ENCODE assay signal across 14 cellular contexts in the genomic region with DNA sequence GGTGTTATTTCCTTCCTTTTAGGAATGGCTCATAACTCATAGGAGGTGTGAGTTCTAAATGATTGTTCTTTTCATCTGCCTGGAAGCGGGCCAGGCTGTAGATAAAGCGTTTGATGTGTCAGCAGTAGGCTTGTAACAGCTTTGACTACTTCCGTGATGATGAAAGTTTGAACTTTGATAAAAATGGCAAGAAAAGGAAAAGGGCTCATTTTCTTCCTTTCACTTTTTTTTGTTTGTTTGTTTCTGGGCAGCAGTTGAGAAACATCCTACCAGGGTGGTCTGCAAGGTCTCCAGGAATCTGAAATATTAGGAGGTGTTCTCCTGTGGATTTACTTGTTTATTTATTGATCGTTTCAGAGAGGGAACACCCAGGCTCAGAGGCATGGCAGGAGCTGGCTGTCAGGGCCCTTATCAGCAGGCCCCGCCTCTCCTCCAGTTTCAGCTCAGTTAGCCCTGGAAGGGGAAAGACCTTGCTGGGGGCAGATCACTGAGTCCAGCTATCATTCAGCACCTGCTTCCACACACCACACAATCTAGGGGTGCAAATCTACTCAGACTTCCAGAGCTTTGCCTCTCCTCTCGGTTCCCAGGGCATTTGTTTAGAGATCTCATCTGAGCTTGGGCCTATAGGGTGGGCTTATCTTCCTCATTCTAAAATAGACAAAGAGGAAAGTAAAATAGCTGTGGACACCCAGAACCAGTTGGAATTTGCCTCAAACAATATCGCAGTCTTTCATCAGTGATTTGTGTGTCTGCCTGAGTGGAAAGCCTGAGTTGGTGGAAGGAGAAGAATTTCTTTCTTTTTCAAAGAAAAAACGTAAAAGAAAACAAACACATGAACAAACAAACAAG.
A peak's percentile ranks its signal among the peaks of the same experiment; 100 is the strongest.
DNase-seq lines count a peak whose midpoint lies in the region; ATAC-seq and TF ChIP-seq lines count a peak whose summit lies in the region.
"Had no signal": no experiment of that assay in that cellular context is flagged by ENCODE, and none has a peak within 500 bp of the region (broad histone marks: within the 10 kb centered on the region; RNA-seq: fewer than 3 reads in every experiment).

No MANE protein-coding gene starts in this region.

- peaks cover 23% of the 10 kb centered on the region for H3K4me1 Mint-ChIP-seq in Calu3 (ENCODE audit: low read depth, unreplicated experiment)

- no peak for TF ChIP-seq CTCF in Calu3 (IDR thresholded peaks at IDR 0.05; ENCODE audit: unreplicated experiment)

- intact Hi-C loops in Calu3 (cut with micrococcal nuclease; ENCODE audit: unreplicated experiment) = loop anchor here (1.0 to 5.0 kb wide), 3 partner anchors 36 to 54 kb away; no protein-coding TSS in a partner anchor

- DNase-seq in Calu3 = peak; percentile 81
- peak; percentile 99 for DNase-seq in NCI-H226
- no peak for DNase-seq in mesenteric fat pad (ENCODE audit: low spot score)
- DNase-seq in middle frontal gyrus (ENCODE audit: extremely low spot score, low spot score) = no peak
- DNase-seq: COR-L47; effector CD4-positive, alpha-beta T cell; midbrain; MV-4-11; SIG-M5; stimulated activated CD4-positive, alpha-beta T cell treated with anti-CD3 and anti-CD28 coated beads, Interleukin-4, amount 100 ng/mL, for 1 hour had no signal

- BruUV-seq in Calu3 (replicated peaks; lab: Mats Ljungman, UMichigan) = no TSS peak

- no peak for ATAC-seq in GM18511 (IDR thresholded peaks at IDR 0.05; ENCODE audit: unreplicated experiment)
- ATAC-seq in GM19324 (IDR thresholded peaks at IDR 0.05; ENCODE audit: low FRiP score, unreplicated experiment) = no peak

- peaks cover 6% of the 10 kb centered on the region for H3K36me3 Mint-ChIP-seq in Calu3 (ENCODE audit: insufficient read depth, unreplicated experiment)

- H3K9me3 ChIP-seq in duodenal mucosa (ENCODE audit: control insufficient read depth in 1 of 2, low read length in 2 of 2) = no peaks in the 10 kb centered on the region
- no peaks in the 10 kb centered on the region for H3K9me3 ChIP-seq in mesodermal cell (ENCODE audit: control insufficient read depth, low read length)

- no peak overlapping the region for H3K9ac ChIP-seq in duodenal mucosa (ENCODE audit: low read depth in 1 of 2, low read length in 2 of 2)

- H3K9me3 Mint-ChIP-seq in Calu3 (ENCODE audit: low read depth, unreplicated experiment) = peaks cover 5% of the 10 kb centered on the region

- H3K27me3 ChIP-seq in duodenal mucosa (ENCODE audit: control insufficient read depth in 1 of 2, insufficient read depth in 2 of 2, low read length in 2 of 2) = no peaks in the 10 kb centered on the region

- CTCF ChIA-PET in Calu3 (lab: Charles Lee) = interaction anchor here (0.6 to 2.2 kb wide), 8 partner anchors 24 to 803 kb away, joined by 3 to 12 read pairs (median 5); no protein-coding TSS in a partner anchor

- H3K27me3 Mint-ChIP-seq in Calu3 (ENCODE audit: unreplicated experiment) = peaks cover 8% of the 10 kb centered on the region

- H3K4me1 ChIP-seq in duodenal mucosa (ENCODE audit: control insufficient read depth in 1 of 2, insufficient read depth in 2 of 2, low read length in 2 of 2) = peaks cover 15% of the 10 kb centered on the region in 2 donors
- H3K4me1 ChIP-seq in mesodermal cell (ENCODE audit: control insufficient read depth, insufficient read depth, low read length, poor library complexity, severe bottlenecking) = peaks cover 31% of the 10 kb centered on the region

- WGBS in mesodermal cell (ENCODE audit: insufficient coverage in 2 of 2), 2 experiments = 47 to 63% methylated on average over 5 of the region's 8 CpGs

- no peaks in the 10 kb centered on the region for H3K36me3 ChIP-seq in duodenal mucosa (ENCODE audit: control insufficient read depth in 1 of 2, insufficient read depth in 2 of 2, low read length in 2 of 2)
- H3K36me3 ChIP-seq in mesodermal cell (ENCODE audit: control insufficient read depth, insufficient read depth, low read length) = peaks cover 12% of the 10 kb centered on the region

- H3K4me3 ChIP-seq in duodenal mucosa (ENCODE audit: low read depth in 1 of 2, low read length in 2 of 2) (peak overlapping the region; percentile 13 to 38), mesodermal cell (ENCODE audit: extremely low read depth, insufficient read depth, low read length, poor library complexity, severe bottlenecking) (no peak overlapping the region)

- H3K4me3 Mint-ChIP-seq in Calu3 (ENCODE audit: low read depth, unreplicated experiment) = peak overlapping the region; percentile 45

- peak overlapping the region; percentile 60 for H3K27ac Mint-ChIP-seq in Calu3 (ENCODE audit: unreplicated experiment)

- H3K27ac ChIP-seq in duodenal mucosa (ENCODE audit: low read depth, low read length) (no peak overlapping the region), mesodermal cell (ENCODE audit: low read depth, low read length, severe bottlenecking) (peak overlapping the region; percentile 71)

Comparison
In these comparisons a context has a peak if more than half of its experiments do, and no peak if none do; other contexts are left out.
1. DNase-seq: peak in Calu3 (single experiment) and NCI-H226 (single experiment); none in mesenteric fat pad (single experiment) and middle frontal gyrus (single experiment).